ENCODE assay signal across 8 cellular contexts in the genomic region with DNA sequence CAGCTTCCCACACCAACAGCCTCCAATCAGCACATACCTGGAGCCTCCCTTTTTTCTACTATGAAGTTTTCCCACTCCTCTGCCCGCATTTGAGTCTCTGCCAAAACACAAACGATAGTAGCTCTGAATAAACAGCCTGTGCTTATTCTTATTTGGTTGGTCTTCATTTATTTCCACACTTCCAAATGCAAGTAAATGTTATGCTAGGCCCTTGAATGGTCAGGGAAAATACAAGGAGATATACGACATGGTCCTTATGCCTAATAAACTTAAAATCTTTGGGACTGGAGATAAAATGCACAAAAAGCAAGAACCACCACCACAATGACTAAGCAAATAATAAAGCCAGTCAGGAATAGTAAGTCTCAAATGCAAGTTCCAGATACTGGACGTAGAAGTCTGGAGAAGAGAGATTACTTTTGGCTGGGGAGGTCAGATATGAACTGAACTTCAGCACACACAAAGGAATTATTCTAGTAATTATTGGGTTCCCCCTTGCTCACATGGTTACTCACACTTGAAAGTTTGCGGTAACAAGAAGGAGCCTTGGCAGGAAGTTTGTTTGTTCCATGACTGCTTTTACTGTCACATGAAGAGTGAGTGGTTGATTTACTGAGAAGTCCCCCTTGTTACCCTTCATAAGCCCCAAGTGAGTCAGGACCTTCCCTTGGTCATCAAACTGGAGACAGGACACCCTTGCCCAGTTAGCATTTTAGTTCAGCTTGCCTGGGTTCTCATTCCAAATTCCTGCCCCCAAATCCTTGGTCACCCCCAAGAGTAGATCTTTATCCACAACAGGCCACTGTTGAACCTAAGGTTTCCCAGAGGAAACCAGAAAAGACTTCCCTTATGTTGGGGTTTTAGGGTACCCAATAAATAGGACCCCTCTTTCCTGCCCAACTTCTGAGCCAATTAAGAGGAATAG.
DNase-seq lines count a peak whose midpoint lies in the region; ATAC-seq and TF ChIP-seq lines count a peak whose summit lies in the region.

No MANE protein-coding gene starts in this region.

- no peak for TF ChIP-seq CTCF in activated CD8-positive, alpha-beta T cell treated with anti-CD3 and anti-CD28 coated beads for 36 hours (IDR thresholded peaks at IDR 0.05)
- TF ChIP-seq CTCF in right lobe of liver (IDR thresholded peaks at IDR 0.05), result no peak
- TF ChIP-seq CTCF in testis (IDR thresholded peaks at IDR 0.05), result no peak
- TF ChIP-seq CTCF in WERI-Rb-1 (IDR thresholded peaks at IDR 0.05; ENCODE audit: low read depth, low read length), result no peak

- intact Hi-C loops in activated CD8-positive, alpha-beta T cell treated with anti-CD3 and anti-CD28 coated beads for 36 hours (cut with micrococcal nuclease), result loop anchor here (5.0 kb wide), 3 partner anchors 123 to 282 kb away; no protein-coding TSS in a partner anchor
- intact Hi-C loops in right lobe of liver (cut with DNase I) (no loop called here), testis (cut with DNase I; ENCODE audit: low total_unique reads) (no loop called here)

- CTCF ChIA-PET in activated CD8-positive, alpha-beta T cell treated with anti-CD3 and anti-CD28 coated beads for 36 hours (lab: Charles Lee), result no interaction called here

- POLR2A ChIA-PET in activated CD8-positive, alpha-beta T cell treated with anti-CD3 and anti-CD28 coated beads for 36 hours (lab: Charles Lee), result interaction anchor here (0.7 to 4.7 kb wide), 6 partner anchors 9 to 518 kb away, joined by 3 to 27 read pairs (median 4); no protein-coding TSS in a partner anchor

- H3K4me1 ChIP-seq in right lobe of liver, result no peaks in the 10 kb centered on the region
- H3K4me1 ChIP-seq in testis, result no peaks in the 10 kb centered on the region

- DNase-seq in COLO829 (ENCODE audit: low spot score) (peak; percentile 93), right lobe of liver (no peak), NCI-H2171 (lab: John Stamatoyannopoulos, UW) (no peak), testis (no peak), WERI-Rb-1 (no peak)
- peak; percentile 67 for DNase-seq in activated CD8-positive, alpha-beta T cell treated with anti-CD3 and anti-CD28 coated beads for 36 hours

- H3K36me3 ChIP-seq in right lobe of liver (no peaks in the 10 kb centered on the region), testis (ENCODE audit: low read depth, missing control alignments) (no peaks in the 10 kb centered on the region), WERI-Rb-1 (no peaks in the 10 kb centered on the region)

- 48% methylated on average over 5 of the region's 5 CpGs for WGBS in right lobe of liver (ENCODE audit: insufficient coverage, low coverage, low lambda C conversion rate, missing lambda C conversion rate)
- 51 to 57% methylated on average over 5 of the region's 5 CpGs for WGBS in testis, 2 donors

- ATAC-seq in GM19455 (IDR thresholded peaks at IDR 0.05; ENCODE audit: unreplicated experiment) (peak; percentile 57), HG03520 (IDR thresholded peaks at IDR 0.05; ENCODE audit: unreplicated experiment) (peak; percentile 82), right lobe of liver (peak; percentile 37 to 70 (median 62))
- ATAC-seq in activated CD8-positive, alpha-beta T cell treated with anti-CD3 and anti-CD28 coated beads for 36 hours, result peak; percentile 40

- peaks cover 96% of the 10 kb centered on the region for H3K4me1 Mint-ChIP-seq in activated CD8-positive, alpha-beta T cell treated with anti-CD3 and anti-CD28 coated beads for 36 hours (ENCODE audit: low read depth)

- H3K27me3 Mint-ChIP-seq in activated CD8-positive, alpha-beta T cell treated with anti-CD3 and anti-CD28 coated beads for 36 hours, result no peaks in the 10 kb centered on the region

- H3K27ac Mint-ChIP-seq in activated CD8-positive, alpha-beta T cell treated with anti-CD3 and anti-CD28 coated beads for 36 hours, result peak overlapping the region; percentile 93

- TF ChIP-seq POLR2A in right lobe of liver (IDR thresholded peaks at IDR 0.05), result no peak
- TF ChIP-seq POLR2A in testis (IDR thresholded peaks at IDR 0.05), result no peak

- H3K9me3 ChIP-seq in right lobe of liver (no peaks in the 10 kb centered on the region), testis (no peaks in the 10 kb centered on the region), WERI-Rb-1 (ENCODE audit: severe bottlenecking) (peaks cover 10% of the 10 kb centered on the region)

- H3K4me3 ChIP-seq in right lobe of liver, result no peak overlapping the region
- no peak overlapping the region for H3K4me3 ChIP-seq in testis
- H3K4me3 ChIP-seq in WERI-Rb-1 (ENCODE audit: low read depth, low read length), result no peak overlapping the region

- H3K4me3 Mint-ChIP-seq in activated CD8-positive, alpha-beta T cell treated with anti-CD3 and anti-CD28 coated beads for 36 hours, result peak overlapping the region; percentile 56

- H3K27me3 ChIP-seq in right lobe of liver (no peaks in the 10 kb centered on the region), testis (no peaks in the 10 kb centered on the region), WERI-Rb-1 (ENCODE audit: insufficient read depth, low read depth, severe bottlenecking) (no peaks in the 10 kb centered on the region)

- peak overlapping the region in 1 of 3 donors; percentile 26 for H3K27ac ChIP-seq in right lobe of liver
- no peak overlapping the region for H3K27ac ChIP-seq in testis
- no peak overlapping the region for H3K27ac ChIP-seq in WERI-Rb-1

- H3K36me3 Mint-ChIP-seq in activated CD8-positive, alpha-beta T cell treated with anti-CD3 and anti-CD28 coated beads for 36 hours (ENCODE audit: low read depth), result peaks cover 15% of the 10 kb centered on the region

- peaks cover 1% of the 10 kb centered on the region for H3K9me3 Mint-ChIP-seq in activated CD8-positive, alpha-beta T cell treated with anti-CD3 and anti-CD28 coated beads for 36 hours

Comparison
In these comparisons a context has a peak if more than half of its experiments do, and no peak if none do; other contexts are left out.
1. DNase-seq: peak in COLO829 (single experiment) and activated CD8-positive, alpha-beta T cell treated with anti-CD3 and anti-CD28 coated beads for 36 hours (single experiment); none in right lobe of liver (0 of 3), NCI-H2171 (single experiment), testis (single experiment) and WERI-Rb-1 (single experiment).
2. Peak in every context shown above with its lines, with median percentiles within 50 percentile points of each other: ATAC-seq.